ENCODE assay signal across 8 cellular contexts in the genomic region with DNA sequence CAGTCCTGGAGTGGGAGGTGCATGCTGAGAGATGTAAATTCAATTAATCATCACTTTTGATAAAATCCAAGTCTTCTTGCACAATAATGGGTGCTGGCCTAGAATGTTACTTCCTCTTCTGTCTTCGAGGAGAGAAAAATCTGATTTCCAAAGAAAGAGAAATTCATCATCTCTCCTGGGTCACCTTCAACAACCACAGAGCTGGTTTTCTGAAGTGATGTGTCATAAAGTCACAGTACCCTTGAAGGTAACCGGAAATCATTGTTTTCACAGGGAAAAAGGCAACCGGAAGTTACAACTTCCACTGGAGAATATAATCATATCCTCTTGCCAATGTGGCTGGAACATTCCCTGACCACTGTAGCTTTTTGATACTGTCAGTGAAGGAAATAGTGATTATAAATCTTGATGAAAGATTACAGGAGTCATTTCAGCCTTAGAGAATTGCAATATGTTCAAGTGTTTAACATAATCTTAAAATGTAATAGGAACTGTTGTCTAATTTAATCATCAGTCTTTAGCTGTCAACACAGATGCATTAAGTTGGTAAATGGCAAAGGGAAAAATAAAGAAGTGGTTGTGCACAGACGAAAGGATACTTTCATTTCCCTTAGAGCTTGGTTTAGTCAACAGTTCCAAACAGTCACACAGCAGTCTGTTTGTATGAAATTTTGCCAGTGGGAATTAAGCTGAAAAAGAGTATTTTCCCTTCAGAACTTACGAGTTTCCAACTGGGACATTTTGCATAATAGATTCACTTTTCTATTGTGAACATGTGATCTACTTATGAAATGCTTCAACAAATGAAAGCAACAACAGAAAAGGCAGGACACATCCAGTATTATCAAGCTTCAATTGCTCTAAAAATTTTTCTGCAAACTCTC.
DNase-seq lines count a peak whose midpoint lies in the region; ATAC-seq lines count a peak whose summit lies in the region.

No MANE protein-coding gene starts in this region.

- no peaks in the 10 kb centered on the region for H3K27me3 Mint-ChIP-seq in activated CD4-positive, alpha-beta memory T cell treated with anti-CD3 and anti-CD28 coated beads, Interleukin-2, amount 10 ng/mL, durations not matched to agents 7 days and 5 days

- H3K27ac Mint-ChIP-seq in activated CD4-positive, alpha-beta memory T cell treated with anti-CD3 and anti-CD28 coated beads, Interleukin-2, amount 10 ng/mL, durations not matched to agents 7 days and 5 days: peak overlapping the region; percentile 86
- peak overlapping the region; percentile 79 for H3K27ac Mint-ChIP-seq in stimulated activated effector memory CD8-positive, alpha-beta T cell treated with anti-CD3 and anti-CD28 coated beads, Interleukin-12 subunit alpha, Interleukin-12 subunit beta, amount 100 ng/mL, for 72 hours

- DNase-seq in activated CD4-positive, CD25-positive, alpha-beta regulatory T cell treated with anti-CD3 and anti-CD28 coated beads, Interleukin-2, amount 50 U/mL, for 72 hours: no peak
- DNase-seq in activated CD4-positive, alpha-beta memory T cell treated with anti-CD3 and anti-CD28 coated beads, Interleukin-2, amount 10 ng/mL, durations not matched to agents 7 days and 5 days: no peak
- DNase-seq in glomerular visceral epithelial cell (ENCODE audit: extremely low spot score): peak; percentile 25
- DNase-seq in stimulated activated effector memory CD8-positive, alpha-beta T cell treated with anti-CD3 and anti-CD28 coated beads, Interleukin-12 subunit alpha, Interleukin-12 subunit beta, amount 100 ng/mL, for 72 hours (ENCODE audit: low spot score in 2 of 2): peak in 1 of 2 donors; percentile 51
- DNase-seq in effector CD4-positive, alpha-beta T cell: no peak

- peak; percentile 60 to 61 for ATAC-seq in activated CD4-positive, CD25-positive, alpha-beta regulatory T cell treated with anti-CD3 and anti-CD28 coated beads, Interleukin-2, amount 50 U/mL, for 24 hours
- peak; percentile 85 for ATAC-seq in stimulated activated effector memory CD8-positive, alpha-beta T cell treated with anti-CD3 and anti-CD28 coated beads, Interleukin-12 subunit alpha, Interleukin-12 subunit beta, amount 100 ng/mL, for 72 hours
- ATAC-seq in HG02973 (IDR thresholded peaks at IDR 0.05; ENCODE audit: unreplicated experiment) (no peak), HG02678 (IDR thresholded peaks at IDR 0.05; ENCODE audit: unreplicated experiment) (no peak)

- peaks cover 9% of the 10 kb centered on the region for H3K36me3 Mint-ChIP-seq in activated CD4-positive, alpha-beta memory T cell treated with anti-CD3 and anti-CD28 coated beads, Interleukin-2, amount 10 ng/mL, durations not matched to agents 7 days and 5 days (ENCODE audit: low read depth)
- H3K36me3 Mint-ChIP-seq in stimulated activated effector memory CD8-positive, alpha-beta T cell treated with anti-CD3 and anti-CD28 coated beads, Interleukin-12 subunit alpha, Interleukin-12 subunit beta, amount 100 ng/mL, for 72 hours: no peaks in the 10 kb centered on the region

- peaks cover 38% of the 10 kb centered on the region for H3K4me1 Mint-ChIP-seq in activated CD4-positive, alpha-beta memory T cell treated with anti-CD3 and anti-CD28 coated beads, Interleukin-2, amount 10 ng/mL, durations not matched to agents 7 days and 5 days
- H3K4me1 Mint-ChIP-seq in stimulated activated effector memory CD8-positive, alpha-beta T cell treated with anti-CD3 and anti-CD28 coated beads, Interleukin-12 subunit alpha, Interleukin-12 subunit beta, amount 100 ng/mL, for 72 hours: peaks cover 42% of the 10 kb centered on the region

- no peaks in the 10 kb centered on the region for H3K9me3 Mint-ChIP-seq in activated CD4-positive, alpha-beta memory T cell treated with anti-CD3 and anti-CD28 coated beads, Interleukin-2, amount 10 ng/mL, durations not matched to agents 7 days and 5 days
- no peaks in the 10 kb centered on the region for H3K9me3 Mint-ChIP-seq in stimulated activated effector memory CD8-positive, alpha-beta T cell treated with anti-CD3 and anti-CD28 coated beads, Interleukin-12 subunit alpha, Interleukin-12 subunit beta, amount 100 ng/mL, for 72 hours

- CTCF ChIA-PET in activated CD4-positive, alpha-beta memory T cell treated with anti-CD3 and anti-CD28 coated beads, Interleukin-2, amount 10 ng/mL, durations not matched to agents 7 days and 5 days (lab: Charles Lee): interaction anchor here (1.1 to 3.1 kb wide), 4 partner anchors 40 to 232 kb away, joined by 4 to 10 read pairs (median 4); no protein-coding TSS in a partner anchor

- POLR2A ChIA-PET in activated CD4-positive, alpha-beta memory T cell treated with anti-CD3 and anti-CD28 coated beads, Interleukin-2, amount 10 ng/mL, durations not matched to agents 7 days and 5 days (lab: Charles Lee): interaction anchor here (0.7 to 3.2 kb wide), 10 partner anchors 21 to 245 kb away, joined by 3 to 23 read pairs (median 4); a partner anchor contains a TSS

- H3K4me3 Mint-ChIP-seq in activated CD4-positive, alpha-beta memory T cell treated with anti-CD3 and anti-CD28 coated beads, Interleukin-2, amount 10 ng/mL, durations not matched to agents 7 days and 5 days: no peak overlapping the region
- peak overlapping the region; percentile 41 for H3K4me3 Mint-ChIP-seq in stimulated activated effector memory CD8-positive, alpha-beta T cell treated with anti-CD3 and anti-CD28 coated beads, Interleukin-12 subunit alpha, Interleukin-12 subunit beta, amount 100 ng/mL, for 72 hours

Comparison
In these comparisons a context has a peak if more than half of its experiments do, and no peak if none do; other contexts are left out.
1. ATAC-seq: peak in activated CD4-positive, CD25-positive, alpha-beta regulatory T cell treated with anti-CD3 and anti-CD28 coated beads, Interleukin-2, amount 50 U/mL, for 24 hours (2 of 2) and stimulated activated effector memory CD8-positive, alpha-beta T cell treated with anti-CD3 and anti-CD28 coated beads, Interleukin-12 subunit alpha, Interleukin-12 subunit beta, amount 100 ng/mL, for 72 hours (single experiment); none in HG02973 (single experiment) and HG02678 (single experiment).